8 cellular contexts compared by ENCODE assay signal in the genomic region with DNA sequence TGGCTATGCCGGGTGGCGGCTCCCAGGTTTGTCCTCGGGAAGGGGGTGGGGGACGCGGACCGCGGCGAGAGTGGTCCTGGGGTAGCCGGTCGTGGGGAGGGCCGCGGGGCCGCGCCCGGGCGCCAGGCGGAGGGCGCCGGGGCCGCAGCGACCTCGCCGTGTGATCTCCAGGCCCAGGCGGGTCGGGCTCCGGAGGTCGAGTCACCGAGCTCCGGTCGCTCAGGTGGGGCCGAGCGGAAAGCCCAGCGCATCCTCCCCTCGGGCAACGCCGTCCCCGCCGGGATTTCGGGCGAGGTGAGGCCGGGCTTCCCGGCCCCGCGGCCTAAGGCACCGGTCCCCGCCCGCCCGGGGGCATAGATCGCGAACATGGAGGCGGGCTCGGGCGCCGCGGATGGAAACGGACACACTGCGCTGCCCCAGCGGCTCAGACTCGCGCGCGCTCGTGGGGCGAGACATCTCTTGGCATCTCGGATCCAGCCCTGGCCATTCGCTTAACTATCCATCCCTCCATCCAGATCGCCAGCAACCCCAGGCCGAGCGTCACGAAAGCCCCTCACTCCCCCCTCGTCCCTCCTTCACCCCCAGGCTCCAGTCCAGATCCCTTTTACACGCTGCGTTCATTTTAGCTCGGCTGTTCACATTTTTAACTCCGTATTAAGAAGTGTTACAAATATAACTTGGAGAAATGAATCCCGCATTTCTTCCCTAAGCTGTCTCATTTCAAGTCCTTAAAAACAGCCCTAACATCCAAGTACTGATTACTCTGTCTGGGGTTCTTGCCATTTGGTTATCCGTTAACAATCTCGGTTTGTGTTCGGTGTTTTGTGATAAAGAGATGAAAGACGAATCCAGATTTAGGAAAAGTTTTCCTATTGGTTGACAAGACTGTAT. TPM values are rescaled to one million over a fixed set of nuclear protein-coding genes. Genes with fewer than 3 reads are reported as not detected.
DNase-seq lines count a peak whose midpoint lies in the region; ATAC-seq and TF ChIP-seq lines count a peak whose summit lies in the region.

No MANE protein-coding gene starts in this region.

- no peak overlapping the region for H3K27ac Mint-ChIP-seq in activated CD8-positive, alpha-beta T cell treated with anti-CD3 and anti-CD28 coated beads for 36 hours
- H3K27ac Mint-ChIP-seq in naive thymus-derived CD4-positive, alpha-beta T cell = peak overlapping the region in 1 of 9 donors; percentile 44

- H3K27me3 ChIP-seq in GM06990 (replicated peaks; ENCODE audit: control insufficient read depth, insufficient read depth, low read length) = no peaks in the 10 kb centered on the region
- peaks cover 11 to 14% of the 10 kb centered on the region in 2 donors for H3K27me3 ChIP-seq in naive thymus-derived CD4-positive, alpha-beta T cell (ENCODE audit: control insufficient read depth in 2 of 2, insufficient read depth in 2 of 2, low read length in 2 of 2)

- DNase-seq in GM06990 (ENCODE audit: extremely low read depth, insufficient read length) (peak; percentile 69), NCI-H146 treated with DMSO at 0.1 percent for 48 hours (lab: John Stamatoyannopoulos, UW; ENCODE audit: unreplicated experiment) (peak; percentile 20), fibroblast of villous mesenchyme (ENCODE audit: low read depth) (peak; percentile 62), cortex of kidney (lab: John Stamatoyannopoulos, UW) (no peak)
- DNase-seq in activated CD8-positive, alpha-beta T cell treated with anti-CD3 and anti-CD28 coated beads for 36 hours = peak; percentile 26
- peak in 2 of 9 donors; percentile 11 to 42 for DNase-seq in naive thymus-derived CD4-positive, alpha-beta T cell

- CTCF ChIA-PET in activated CD8-positive, alpha-beta T cell treated with anti-CD3 and anti-CD28 coated beads for 36 hours (lab: Charles Lee) = interaction anchor here (1.8 kb wide), 1 partner anchor 15 kb away, joined by 7 read pairs; no protein-coding TSS in a partner anchor
- CTCF ChIA-PET in naive thymus-derived CD4-positive, alpha-beta T cell (lab: Charles Lee) = no interaction called here

- no peaks in the 10 kb centered on the region for H3K36me3 ChIP-seq in GM06990 (ENCODE audit: control insufficient read depth, insufficient read depth, low read length)
- H3K36me3 ChIP-seq in naive thymus-derived CD4-positive, alpha-beta T cell (ENCODE audit: control insufficient read depth in 2 of 3, insufficient read depth in 3 of 3, low read length in 3 of 3) = no peaks in the 10 kb centered on the region

- no peaks in the 10 kb centered on the region for H3K9me3 ChIP-seq in naive thymus-derived CD4-positive, alpha-beta T cell (ENCODE audit: control insufficient read depth in 2 of 3, low read length in 3 of 3)

- ATAC-seq in HG02588 (IDR thresholded peaks at IDR 0.05; ENCODE audit: unreplicated experiment) = peak; percentile 24
- ATAC-seq in activated CD8-positive, alpha-beta T cell treated with anti-CD3 and anti-CD28 coated beads for 36 hours = peak; percentile 10
- peak; percentile 21 for ATAC-seq in naive thymus-derived CD4-positive, alpha-beta T cell

- H3K4me1 Mint-ChIP-seq in activated CD8-positive, alpha-beta T cell treated with anti-CD3 and anti-CD28 coated beads for 36 hours (ENCODE audit: low read depth) = peaks cover 7% of the 10 kb centered on the region
- peaks cover 5 to 17% (median 11%) of the 10 kb centered on the region in 7 donors for H3K4me1 Mint-ChIP-seq in naive thymus-derived CD4-positive, alpha-beta T cell

- intact Hi-C loops in activated CD8-positive, alpha-beta T cell treated with anti-CD3 and anti-CD28 coated beads for 36 hours (cut with micrococcal nuclease) = no loop called here
- intact Hi-C loops in naive thymus-derived CD4-positive, alpha-beta T cell (cut with micrococcal nuclease) = loop anchor here in 1 of 2 donors (1.0 to 5.0 kb wide), 3 partner anchors 106 to 339 kb away; no protein-coding TSS in a partner anchor

- TF ChIP-seq CTCF in 22Rv1 (IDR thresholded peaks at IDR 0.05) = no peak
- TF ChIP-seq CTCF in GM06990 (IDR thresholded peaks at IDR 0.05; ENCODE audit: insufficient read depth, low read length, poor library complexity, severe bottlenecking) = peak; percentile 2
- no peak for TF ChIP-seq CTCF in activated CD8-positive, alpha-beta T cell treated with anti-CD3 and anti-CD28 coated beads for 36 hours (IDR thresholded peaks at IDR 0.05)
- TF ChIP-seq CTCF in fibroblast of villous mesenchyme (IDR thresholded peaks at IDR 0.05; ENCODE audit: insufficient read depth, low read depth, low read length) = no peak

- no peaks in the 10 kb centered on the region for H3K36me3 Mint-ChIP-seq in activated CD8-positive, alpha-beta T cell treated with anti-CD3 and anti-CD28 coated beads for 36 hours (ENCODE audit: low read depth)
- peaks cover 0 to 2% (median 0%) of the 10 kb centered on the region in 5 donors for H3K36me3 Mint-ChIP-seq in naive thymus-derived CD4-positive, alpha-beta T cell

- POLR2A ChIA-PET in activated CD8-positive, alpha-beta T cell treated with anti-CD3 and anti-CD28 coated beads for 36 hours (lab: Charles Lee) = no interaction called here
- POLR2A ChIA-PET in naive thymus-derived CD4-positive, alpha-beta T cell (lab: Charles Lee) = no interaction called here

- H3K27ac ChIP-seq in 22Rv1 = peak overlapping the region; percentile 73
- H3K27ac ChIP-seq in naive thymus-derived CD4-positive, alpha-beta T cell (ENCODE audit: low read depth, low read length) = no peak overlapping the region

- H3K4me3 ChIP-seq in GM06990 (replicated peaks; ENCODE audit: low read depth, low read length) = peak overlapping the region; percentile 90
- H3K4me3 ChIP-seq in fibroblast of villous mesenchyme (ENCODE audit: low read depth, low read length) = peak overlapping the region; percentile 69
- no peak overlapping the region for H3K4me3 ChIP-seq in naive thymus-derived CD4-positive, alpha-beta T cell (ENCODE audit: low read length)

- no peaks in the 10 kb centered on the region for H3K9me3 Mint-ChIP-seq in activated CD8-positive, alpha-beta T cell treated with anti-CD3 and anti-CD28 coated beads for 36 hours
- H3K9me3 Mint-ChIP-seq in naive thymus-derived CD4-positive, alpha-beta T cell = no peaks in the 10 kb centered on the region

- peaks cover 0 to 4% of the 10 kb centered on the region in 2 donors for H3K4me1 ChIP-seq in naive thymus-derived CD4-positive, alpha-beta T cell (ENCODE audit: control insufficient read depth in 2 of 2, insufficient read depth in 2 of 2, low read length in 2 of 2)

- H3K27me3 Mint-ChIP-seq in activated CD8-positive, alpha-beta T cell treated with anti-CD3 and anti-CD28 coated beads for 36 hours = peaks cover 46% of the 10 kb centered on the region
- peaks cover 26 to 52% (median 42%) of the 10 kb centered on the region in 5 donors for H3K27me3 Mint-ChIP-seq in naive thymus-derived CD4-positive, alpha-beta T cell

- H3K4me3 Mint-ChIP-seq in activated CD8-positive, alpha-beta T cell treated with anti-CD3 and anti-CD28 coated beads for 36 hours = peak overlapping the region; percentile 63
- peak overlapping the region; percentile 52 to 86 (median 70) for H3K4me3 Mint-ChIP-seq in naive thymus-derived CD4-positive, alpha-beta T cell

RNA-seq across cellular contexts. Expression of a gene that starts 0.5 kb away (rescaled TPM):
- under 1 TPM; 0.40 to 0.45 TPM for total RNA-seq in activated CD8-positive, alpha-beta T cell treated with anti-CD3 and anti-CD28 coated beads for 36 hours
- 7.4 and 15.5 TPM in 2 replicates for total RNA-seq in fibroblast of villous mesenchyme
- total RNA-seq in naive thymus-derived CD4-positive, alpha-beta T cell = 1 to 10 TPM in 2 of 5 experiments, under 1 TPM in 3; 0.19 to 2.5 (median 0.35) TPM
- not detected for polyA plus RNA-seq in naive thymus-derived CD4-positive, alpha-beta T cell
